Comparison of ENCODE assay signal across 26 cellular contexts in the genomic region with DNA sequence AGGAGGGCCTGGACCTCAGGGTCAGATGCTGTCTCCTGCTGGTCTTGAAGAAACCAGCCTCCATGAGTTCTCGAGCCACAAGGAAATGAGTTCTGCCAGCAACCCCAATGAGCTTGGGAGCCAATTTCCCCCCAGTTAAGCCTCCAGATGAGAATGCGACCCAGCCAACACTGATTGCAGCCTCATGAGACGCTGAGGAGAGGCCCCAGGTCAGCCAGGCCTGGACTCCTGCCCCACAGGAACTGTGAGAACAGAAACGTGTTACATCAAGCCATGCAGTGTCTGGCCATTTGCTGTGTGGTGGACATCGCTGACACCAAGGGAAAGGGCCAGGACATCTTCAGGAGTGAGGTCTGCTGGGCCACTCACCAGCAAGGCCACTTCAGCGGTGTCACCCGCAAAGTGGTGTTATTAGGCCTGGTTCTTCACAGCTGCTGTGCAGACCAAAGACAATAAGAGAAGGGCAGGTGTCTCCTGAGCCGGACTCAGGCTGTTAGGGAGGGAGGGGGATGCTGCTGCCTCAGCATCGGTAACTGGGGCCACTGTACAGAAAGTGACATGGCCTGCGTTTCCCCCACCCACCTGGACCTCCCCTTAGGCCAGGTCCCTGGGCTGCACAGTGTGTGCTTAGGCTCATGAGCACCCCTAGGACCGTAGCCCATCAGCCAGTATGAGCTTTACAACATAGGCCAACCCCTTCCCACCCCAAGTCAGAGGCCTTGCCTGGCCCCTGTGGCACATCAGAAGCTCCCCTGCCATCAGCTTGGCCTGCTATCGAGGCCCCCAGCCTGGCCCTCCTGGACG.
DNase-seq lines count a peak whose midpoint lies in the region; ATAC-seq and TF ChIP-seq lines count a peak whose summit lies in the region.
"Had no signal": no experiment of that assay in that cellular context is flagged by ENCODE, and none has a peak within 500 bp of the region (broad histone marks: within the 10 kb centered on the region; RNA-seq: fewer than 3 reads in every experiment).

No MANE protein-coding gene starts in this region.

- no peak for ATAC-seq in omental fat pad (ENCODE audit: low FRiP score)
- no peak for ATAC-seq in GM21447 (IDR thresholded peaks at IDR 0.05; ENCODE audit: unreplicated experiment)
- ATAC-seq in HG03565 (IDR thresholded peaks at IDR 0.05; ENCODE audit: unreplicated experiment) = no peak
- ATAC-seq: effector memory CD8-positive, alpha-beta T cell; esophagus mucosa; foreskin keratinocyte; left cardiac atrium had no signal

- DNase-seq in NCI-H2107 treated with DMSO at 0.1 percent for 48 hours (lab: John Stamatoyannopoulos, UW; ENCODE audit: unreplicated experiment) = peak; percentile 32
- DNase-seq in NCI-H2107 (lab: John Stamatoyannopoulos, UW) = no peak
- DNase-seq in GM13977 (ENCODE audit: low spot score) = peak; percentile 4
- peak; percentile 26 for DNase-seq in SHP77 treated with DMSO at 0.1 percent for 48 hours (lab: John Stamatoyannopoulos, UW)
- peak; percentile 4 for DNase-seq in omental fat pad (ENCODE audit: low spot score)
- DNase-seq in NCI-H82 treated with DMSO at 0.1 percent for 48 hours (lab: John Stamatoyannopoulos, UW; ENCODE audit: unreplicated experiment) = no peak
- DNase-seq: activated CD4-positive, alpha-beta T cell treated with anti-CD3 and anti-CD28 coated beads, Interleukin-2, amount 50 U/mL, for 4 hours; amygdala; CD4-positive, CD25-positive, alpha-beta regulatory T cell; colonic mucosa; effector memory CD8-positive, alpha-beta T cell; foreskin keratinocyte; GM23248; heart right ventricle; KG1; left cardiac atrium; mesenchymal stem cell; MG63; NCI-H187 treated with DMSO at 0.1 percent for 48 hours; NK-92 treated with Interleukin-12 subunit alpha and Interleukin-12 subunit beta, amount 100 ng/mL, for 24 hours; nucleus accumbens; SJCRH30; T-helper 1 cell had no signal

- in situ Hi-C loops in GM13977 (cut with MboI; ENCODE audit: low pct_unique_long_range_greater_than_20kb, low sequenced_read_pairs, unreplicated experiment) = no loop called here

- no peak for TF ChIP-seq CTCF in GM13977 (IDR thresholded peaks at IDR 0.05; ENCODE audit: extremely low read depth, insufficient read depth, missing control alignments)
- no peak for TF ChIP-seq CTCF in omental fat pad (IDR thresholded peaks at IDR 0.05)

Comparison
In these comparisons a context has a peak if more than half of its experiments do, and no peak if none do; other contexts are left out.
1. DNase-seq: peak in NCI-H2107 treated with DMSO at 0.1 percent for 48 hours (single experiment), GM13977 (single experiment), SHP77 treated with DMSO at 0.1 percent for 48 hours (single experiment) and omental fat pad (single experiment); none in NCI-H2107 (single experiment) and NCI-H82 treated with DMSO at 0.1 percent for 48 hours (single experiment).